Comparison of ENCODE assay signal across 1 cellular context in the genomic region with DNA sequence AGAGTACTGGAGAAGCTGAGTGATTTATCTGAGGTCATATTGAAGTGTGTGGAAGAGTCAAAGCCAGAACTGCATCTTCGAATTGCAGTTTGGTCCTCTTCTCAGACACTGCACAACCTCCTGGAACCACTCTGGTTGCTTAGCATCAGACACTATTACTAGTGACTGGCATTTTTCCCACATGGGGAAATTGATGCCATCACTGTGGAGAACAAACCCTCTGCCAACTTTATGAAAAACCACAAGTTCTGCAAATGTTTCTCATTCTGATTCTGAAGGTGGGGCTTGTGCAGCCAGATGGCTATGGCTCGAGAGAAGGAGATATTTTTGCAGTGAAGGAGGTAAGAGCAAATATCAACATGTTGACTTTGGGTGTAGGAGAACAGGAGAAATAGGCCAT.
TF ChIP-seq lines count a peak whose summit lies in the region.

No MANE protein-coding gene starts in this region.

TF ChIP-seq in SK-N-SH treated with all-trans-retinoic acid at 6 μM for 48 hours, 23 proteins besides CTCF, POLR2A, EP300 and RAD21 (continued from another document):
- TF ChIP-seq, protein P1, sequence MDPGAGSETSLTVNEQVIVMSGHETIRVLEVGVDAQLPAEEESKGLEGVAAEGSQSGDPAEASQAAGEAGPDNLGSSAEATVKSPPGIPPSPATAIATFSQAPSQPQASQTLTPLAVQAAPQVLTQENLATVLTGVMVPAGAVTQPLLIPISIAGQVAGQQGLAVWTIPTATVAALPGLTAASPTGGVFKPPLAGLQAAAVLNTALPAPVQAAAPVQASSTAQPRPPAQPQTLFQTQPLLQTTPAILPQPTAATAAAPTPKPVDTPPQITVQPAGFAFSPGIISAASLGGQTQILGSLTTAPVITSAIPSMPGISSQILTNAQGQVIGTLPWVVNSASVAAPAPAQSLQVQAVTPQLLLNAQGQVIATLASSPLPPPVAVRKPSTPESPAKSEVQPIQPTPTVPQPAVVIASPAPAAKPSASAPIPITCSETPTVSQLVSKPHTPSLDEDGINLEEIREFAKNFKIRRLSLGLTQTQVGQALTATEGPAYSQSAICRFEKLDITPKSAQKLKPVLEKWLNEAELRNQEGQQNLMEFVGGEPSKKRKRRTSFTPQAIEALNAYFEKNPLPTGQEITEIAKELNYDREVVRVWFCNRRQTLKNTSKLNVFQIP (CRISPR knock-in tag; IDR thresholded peaks at IDR 0.05; ENCODE audit: borderline replicate concordance, low read depth), result no peak
- TF ChIP-seq RARB (CRISPR knock-in tag; IDR thresholded peaks at IDR 0.05) (no peak), OSR1 (CRISPR knock-in tag; IDR thresholded peaks at IDR 0.05) (no peak), BACH2 (CRISPR knock-in tag; IDR thresholded peaks at IDR 0.05; ENCODE audit: borderline replicate concordance) (no peak), ZC3H10 (CRISPR knock-in tag; IDR thresholded peaks at IDR 0.05) (no peak), SNAI2 (CRISPR knock-in tag; IDR thresholded peaks at IDR 0.05) (no peak)
- TF ChIP-seq, protein P2, sequence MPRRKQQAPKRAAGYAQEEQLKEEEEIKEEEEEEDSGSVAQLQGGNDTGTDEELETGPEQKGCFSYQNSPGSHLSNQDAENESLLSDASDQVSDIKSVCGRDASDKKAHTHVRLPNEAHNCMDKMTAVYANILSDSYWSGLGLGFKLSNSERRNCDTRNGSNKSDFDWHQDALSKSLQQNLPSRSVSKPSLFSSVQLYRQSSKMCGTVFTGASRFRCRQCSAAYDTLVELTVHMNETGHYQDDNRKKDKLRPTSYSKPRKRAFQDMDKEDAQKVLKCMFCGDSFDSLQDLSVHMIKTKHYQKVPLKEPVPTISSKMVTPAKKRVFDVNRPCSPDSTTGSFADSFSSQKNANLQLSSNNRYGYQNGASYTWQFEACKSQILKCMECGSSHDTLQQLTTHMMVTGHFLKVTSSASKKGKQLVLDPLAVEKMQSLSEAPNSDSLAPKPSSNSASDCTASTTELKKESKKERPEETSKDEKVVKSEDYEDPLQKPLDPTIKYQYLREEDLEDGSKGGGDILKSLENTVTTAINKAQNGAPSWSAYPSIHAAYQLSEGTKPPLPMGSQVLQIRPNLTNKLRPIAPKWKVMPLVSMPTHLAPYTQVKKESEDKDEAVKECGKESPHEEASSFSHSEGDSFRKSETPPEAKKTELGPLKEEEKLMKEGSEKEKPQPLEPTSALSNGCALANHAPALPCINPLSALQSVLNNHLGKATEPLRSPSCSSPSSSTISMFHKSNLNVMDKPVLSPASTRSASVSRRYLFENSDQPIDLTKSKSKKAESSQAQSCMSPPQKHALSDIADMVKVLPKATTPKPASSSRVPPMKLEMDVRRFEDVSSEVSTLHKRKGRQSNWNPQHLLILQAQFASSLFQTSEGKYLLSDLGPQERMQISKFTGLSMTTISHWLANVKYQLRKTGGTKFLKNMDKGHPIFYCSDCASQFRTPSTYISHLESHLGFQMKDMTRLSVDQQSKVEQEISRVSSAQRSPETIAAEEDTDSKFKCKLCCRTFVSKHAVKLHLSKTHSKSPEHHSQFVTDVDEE (CRISPR knock-in tag; IDR thresholded peaks at IDR 0.05), result no peak
